Comparison of ENCODE assay signal across 9 cellular contexts in genomic region chr2:129758461-129759185, GRCh38.
DNase-seq lines count a peak whose midpoint lies in the region; ATAC-seq, FAIRE-seq and TF ChIP-seq lines count a peak whose summit lies in the region.
"Had no signal": no experiment of that assay in that cellular context is flagged by ENCODE, and none has a peak within 500 bp of the region (broad histone marks: within the 10 kb centered on the region; RNA-seq: fewer than 3 reads in every experiment).

No MANE protein-coding gene starts in this region.

- TF ChIP-seq CTCF in CD14-positive monocyte (IDR thresholded peaks at IDR 0.05) (no peak), right atrium auricular region (IDR thresholded peaks at IDR 0.05) (no peak), pancreas (IDR thresholded peaks at IDR 0.05) (no peak)

- peak overlapping the region; percentile 72 to 85 for H3K4me3 Mint-ChIP-seq in CD14-positive monocyte
- H3K4me3 Mint-ChIP-seq: IgD-negative memory B cell had no signal

- peaks cover 0 to 2% (median 2%) of the 10 kb centered on the region in 3 donors for H3K27me3 Mint-ChIP-seq in CD14-positive monocyte (ENCODE audit: low read depth in 3 of 3)

- H3K9me3 Mint-ChIP-seq in CD14-positive monocyte: peaks cover 0 to 6% (median 0%) of the 10 kb centered on the region in 7 donors
- H3K9me3 Mint-ChIP-seq: IgD-negative memory B cell had no signal

- H3K27me3 ChIP-seq in SJSA1 (replicated peaks) (no peaks in the 10 kb centered on the region), right atrium auricular region (no peaks in the 10 kb centered on the region), pancreas (no peaks in the 10 kb centered on the region)

- H3K4me3 ChIP-seq in SJSA1: peak overlapping the region; percentile 15; the same call in 1 of the 2 replicates
- peak overlapping the region; percentile 15 to 40 for H3K4me3 ChIP-seq in right atrium auricular region
- peak overlapping the region in 2 of 4 donors; percentile 0 to 35 for H3K4me3 ChIP-seq in pancreas

- peak overlapping the region in 6 of 7 donors; percentile 7 to 73 (median 50) for H3K27ac Mint-ChIP-seq in CD14-positive monocyte
- H3K27ac Mint-ChIP-seq: IgD-negative memory B cell had no signal

- H3K9me3 ChIP-seq in SJSA1 (replicated peaks) (no peaks in the 10 kb centered on the region), right atrium auricular region (no peaks in the 10 kb centered on the region), pancreas (no peaks in the 10 kb centered on the region)

- FAIRE-seq in pancreas (lab: Jason Lieb, UNC): no peak

- ATAC-seq in pancreas (peak in 3 of 4 donors; percentile 68 to 82 (median 77)), GM19023 (IDR thresholded peaks at IDR 0.05; ENCODE audit: unreplicated experiment) (no peak)

- intact Hi-C loops in CD14-positive monocyte (cut with micrococcal nuclease): no loop called here
- intact Hi-C loops in pancreas (cut with DNase I): no loop called here

- H3K4me1 ChIP-seq in SJSA1 (replicated peaks): no peaks in the 10 kb centered on the region
- H3K4me1 ChIP-seq in right atrium auricular region: no peaks in the 10 kb centered on the region
- H3K4me1 ChIP-seq in pancreas: no peaks in the 10 kb centered on the region

- H3K36me3 ChIP-seq in SJSA1 (no peaks in the 10 kb centered on the region), right atrium auricular region (no peaks in the 10 kb centered on the region), pancreas (no peaks in the 10 kb centered on the region)

- DNase-seq in CD14-positive monocyte (ENCODE audit: low spot score) (peak; percentile 81), SJSA1 (ENCODE audit: low read depth in 1 of 2, low spot score in 2 of 2) (peak in 1 of 2 experiments; percentile 21), right atrium auricular region (ENCODE audit: low spot score) (no peak), pancreas (peak in 2 of 6 donors; percentile 38 to 40), DMS79 treated with DMSO at 0.1 percent for 48 hours (lab: John Stamatoyannopoulos, UW) (no peak), NCI-H1930 (lab: John Stamatoyannopoulos, UW) (no peak)
- DNase-seq in stimulated activated CD4-positive, alpha-beta T cell treated with anti-CD3 and anti-CD28 coated beads, Interleukin-4, amount 100 ng/mL, for 24 hours: no peak

- H3K4me1 Mint-ChIP-seq in CD14-positive monocyte: no peaks in the 10 kb centered on the region

- 42 to 50% methylated on average over 18 of the region's 18 CpGs for WGBS in pancreas, 2 donors

- H3K36me3 Mint-ChIP-seq in CD14-positive monocyte: no peaks in the 10 kb centered on the region
- H3K36me3 Mint-ChIP-seq: IgD-negative memory B cell had no signal

- no peak overlapping the region for H3K27ac ChIP-seq in SJSA1
- peak overlapping the region in 1 of 2 donors; percentile 3 for H3K27ac ChIP-seq in right atrium auricular region
- H3K27ac ChIP-seq in pancreas: no peak overlapping the region
